8 cellular contexts compared by ENCODE assay signal in genomic region chr21:35026617-35027557, GRCh38. TPM values are rescaled to one million over a fixed set of nuclear protein-coding genes. Genes with fewer than 3 reads are reported as not detected.
DNase-seq lines count a peak whose midpoint lies in the region; ATAC-seq, FAIRE-seq and TF ChIP-seq lines count a peak whose summit lies in the region.

No MANE protein-coding gene starts in this region.

- ATAC-seq in activated T-cell treated with anti-CD3 and anti-CD28 coated beads, Interleukin-2, amount 50 U/mL, for 72 hours (replicated peaks in 1 of 2), result peak; percentile 66 to 74
- peak; percentile 73 for ATAC-seq in aorta (ENCODE audit: low FRiP score)

- H3K27ac Mint-ChIP-seq in activated T-cell treated with anti-CD3 and anti-CD28 coated beads, Interleukin-2, amount 50 U/mL, for 72 hours, result peak overlapping the region; percentile 95
- no peak overlapping the region for H3K27ac Mint-ChIP-seq in glutamatergic neuron (ENCODE audit: unreplicated experiment)

- FAIRE-seq in H54 (lab: Jason Lieb, UNC), result no peak

- H3K4me1 Mint-ChIP-seq in activated T-cell treated with anti-CD3 and anti-CD28 coated beads, Interleukin-2, amount 50 U/mL, for 72 hours (ENCODE audit: low read depth), result peaks cover 95% of the 10 kb centered on the region
- peaks cover 2% of the 10 kb centered on the region for H3K4me1 Mint-ChIP-seq in glutamatergic neuron (ENCODE audit: low read depth, unreplicated experiment)

- intact Hi-C loops in posterior cingulate gyrus (cut with DNase I), result no loop called here
- intact Hi-C loops in aorta (cut with DNase I), result no loop called here

- WGBS in aorta, 2 donors, result 20 to 25% methylated on average over 45 of the region's 45 CpGs

- H3K27me3 Mint-ChIP-seq in activated T-cell treated with anti-CD3 and anti-CD28 coated beads, Interleukin-2, amount 50 U/mL, for 72 hours (ENCODE audit: low read depth), result no peaks in the 10 kb centered on the region
- H3K27me3 Mint-ChIP-seq in glutamatergic neuron (ENCODE audit: unreplicated experiment), result peaks cover 1% of the 10 kb centered on the region

- H3K4me1 ChIP-seq in aorta (ENCODE audit: control insufficient read depth in 1 of 2, insufficient read depth in 2 of 2, low read length in 2 of 2), result no peaks in the 10 kb centered on the region
- H3K4me1 ChIP-seq in BE2C, result no peaks in the 10 kb centered on the region

- H3K27ac ChIP-seq in aorta (ENCODE audit: low read depth in 1 of 2, low read length in 2 of 2), result no peak overlapping the region

- peaks cover 4% of the 10 kb centered on the region in 2 donors for H3K36me3 Mint-ChIP-seq in activated T-cell treated with anti-CD3 and anti-CD28 coated beads, Interleukin-2, amount 50 U/mL, for 72 hours (ENCODE audit: insufficient read depth in 2 of 2)
- no peaks in the 10 kb centered on the region for H3K36me3 Mint-ChIP-seq in glutamatergic neuron (ENCODE audit: unreplicated experiment)

- H3K9me3 Mint-ChIP-seq in activated T-cell treated with anti-CD3 and anti-CD28 coated beads, Interleukin-2, amount 50 U/mL, for 72 hours, result no peaks in the 10 kb centered on the region
- H3K9me3 Mint-ChIP-seq in glutamatergic neuron (ENCODE audit: unreplicated experiment), result no peaks in the 10 kb centered on the region

- DNase-seq in GF-D8 (lab: John Stamatoyannopoulos, UW), result peak; percentile 99
- peak; percentile 27 for DNase-seq in H54 (ENCODE audit: insufficient read length, low spot score)
- peak; percentile 96 for DNase-seq in NOMO-1 treated with DMSO at 0.1 percent for 48 hours (lab: John Stamatoyannopoulos, UW; ENCODE audit: unreplicated experiment)
- DNase-seq in activated T-cell treated with anti-CD3 and anti-CD28 coated beads, Interleukin-2, amount 50 U/mL, for 72 hours, result peak; percentile 87
- DNase-seq in glutamatergic neuron, result peak; percentile 63
- peak in 6 of 10 donors; percentile 17 to 86 (median 23) for DNase-seq in posterior cingulate gyrus
- peak; percentile 84 to 87 for DNase-seq in aorta
- no peak for DNase-seq in BE2C

- no peak for TF ChIP-seq POLR2A in H54 (IDR thresholded peaks at IDR 0.05; ENCODE audit: low read depth, low read length)

- H3K27me3 ChIP-seq in aorta (ENCODE audit: control insufficient read depth in 1 of 2, insufficient read depth in 2 of 2, low read length in 1 of 2), result no peaks in the 10 kb centered on the region
- H3K27me3 ChIP-seq in BE2C, result no peaks in the 10 kb centered on the region

- no peak for TF ChIP-seq CTCF in glutamatergic neuron (IDR thresholded peaks at IDR 0.05; ENCODE audit: partially characterized antibody, unreplicated experiment)
- TF ChIP-seq CTCF in BE2C (IDR thresholded peaks at IDR 0.05; ENCODE audit: low read depth, low read length), result no peak

- H3K4me3 ChIP-seq in aorta (ENCODE audit: low read length in 2 of 2) (no peak overlapping the region), BE2C (ENCODE audit: low read depth, low read length) (no peak overlapping the region)

- H3K36me3 ChIP-seq in aorta (ENCODE audit: control insufficient read depth in 1 of 2, insufficient read depth in 2 of 2, low read length in 1 of 2) (no peaks in the 10 kb centered on the region), BE2C (no peaks in the 10 kb centered on the region)

- peak overlapping the region; percentile 89 to 92 for H3K4me3 Mint-ChIP-seq in activated T-cell treated with anti-CD3 and anti-CD28 coated beads, Interleukin-2, amount 50 U/mL, for 72 hours
- peak overlapping the region; percentile 81 for H3K4me3 Mint-ChIP-seq in glutamatergic neuron (ENCODE audit: unreplicated experiment)

- no peaks in the 10 kb centered on the region for H3K9me3 ChIP-seq in aorta (ENCODE audit: control insufficient read depth, low read length)
- H3K9me3 ChIP-seq in BE2C, result no peaks in the 10 kb centered on the region; the same call in 1 of the 2 replicates

RNA-seq across cellular contexts. Expression of gene RUNX1, which starts 22.2 kb away (rescaled TPM):
- total RNA-seq in activated T-cell treated with anti-CD3 and anti-CD28 coated beads, Interleukin-2, amount 50 U/mL, for 72 hours, result 10 to 100 TPM; 36.6 to 56.2 TPM
- total RNA-seq in glutamatergic neuron (ENCODE audit: unreplicated experiment), result 0.47 TPM
- total RNA-seq in aorta, result 100 to 1,000 TPM in 1 of 2 donors, 10 to 100 TPM in 1; 58.2 to 128 TPM
- 1 to 10 TPM; 2.9 to 5.0 TPM for polyA plus RNA-seq in aorta
- 0.17 TPM for polyA plus RNA-seq in BE2C (2012; ENCODE audit: insufficient read depth, insufficient read length, low read depth)

Comparison
In these comparisons a context has a peak if more than half of its experiments do, and no peak if none do; other contexts are left out.
1. RNA of gene RUNX1, which starts 22.2 kb away (total RNA-seq): 58.2 to 128 TPM in aorta and 36.6 to 56.2 TPM in activated T-cell treated with anti-CD3 and anti-CD28 coated beads, Interleukin-2, amount 50 U/mL, for 72 hours; 0.47 TPM in glutamatergic neuron (single experiment); every median in the first group is over 10 times any median in the second.